10 cellular contexts compared by ENCODE assay signal in the genomic region with DNA sequence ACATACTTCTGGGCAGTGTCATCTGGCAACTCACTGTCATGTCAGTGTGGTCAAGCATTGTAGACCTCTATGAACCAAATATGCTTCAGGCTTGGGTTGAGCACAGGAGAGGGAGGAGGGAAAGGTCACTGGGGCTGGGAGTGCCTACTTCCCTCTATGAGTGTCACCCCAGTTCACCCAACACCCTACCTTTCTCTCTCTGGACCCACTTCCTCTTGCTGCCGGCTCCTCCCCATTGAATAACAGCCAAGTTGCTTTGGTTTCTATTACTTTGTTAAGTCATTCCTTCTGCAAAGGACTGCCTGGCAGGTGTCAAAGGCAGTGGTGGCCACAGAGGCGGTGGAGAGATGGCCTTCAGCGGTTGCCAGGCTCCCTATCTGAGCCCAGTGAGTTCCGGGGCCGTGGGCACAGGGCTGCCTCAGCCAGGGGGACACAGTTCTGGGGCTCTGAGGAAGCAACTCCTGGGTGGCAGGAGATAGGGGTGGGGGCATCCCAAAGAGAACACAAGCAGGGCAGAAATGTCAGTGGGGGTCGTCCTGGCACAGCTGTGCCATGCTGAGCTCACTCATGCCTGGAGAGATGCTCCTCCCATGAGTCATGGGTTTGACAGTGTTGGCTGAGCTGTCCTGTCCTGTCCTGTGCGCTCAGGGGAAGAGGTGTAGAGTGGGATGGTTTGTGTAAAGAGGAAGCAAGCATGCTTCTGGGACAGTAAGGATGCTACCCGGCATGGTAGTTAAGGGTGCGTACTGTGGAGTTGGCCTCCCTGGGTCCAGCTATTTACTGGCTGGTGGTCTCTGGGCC. TPM values are rescaled to one million over a fixed set of nuclear protein-coding genes. Genes with fewer than 3 reads are reported as not detected.
DNase-seq lines count a peak whose midpoint lies in the region; ATAC-seq, FAIRE-seq and TF ChIP-seq lines count a peak whose summit lies in the region.
"Not testable (repeated sequence)": the region's sequence is repeated elsewhere in the genome, so short reads cannot be mapped to it uniquely, and the experiment has no call there.
"Had no signal": no experiment of that assay in that cellular context is flagged by ENCODE, and none has a peak within 500 bp of the region (broad histone marks: within the 10 kb centered on the region; RNA-seq: fewer than 3 reads in every experiment).

A gene (plus strand): TSS at position 282 of the 801 bp plus-strand sequence. CDS start 66 bp downstream, at position 348.

- H3K9me3 ChIP-seq in GM12878 (replicated peaks; ENCODE audit: control insufficient read depth, insufficient read depth, low read length); left lung; thymus (ENCODE audit: control insufficient read depth): not testable (repeated sequence)

- peak; percentile 52 for FAIRE-seq in HTR-8/SVneo (lab: Jason Lieb, UNC)
- FAIRE-seq in GM12878 (lab: Jason Lieb, UNC): not testable (repeated sequence)

- H3K36me3 ChIP-seq in GM12878 (ENCODE audit: control insufficient read depth in 2 of 2, insufficient read depth in 2 of 2, low read length in 1 of 2); left lung; thymus (ENCODE audit: control insufficient read depth, insufficient read depth): not testable (repeated sequence)

- not testable (repeated sequence) for H2AFZ ChIP-seq in GM12878 (ENCODE audit: control insufficient read depth, low read depth, low read length)

- TF ChIP-seq EP300 in GM12878 (IDR thresholded peaks at IDR 0.05; ENCODE audit: borderline replicate concordance in 1 of 2, control insufficient read depth in 1 of 2, low read depth in 2 of 2, low read length in 2 of 2): not testable (repeated sequence)

- SMC1A ChIA-PET in GM12878 (lab: Charles Lee; ENCODE audit: uncharacterized antibody, unreplicated experiment): not testable (repeated sequence)

- in situ Hi-C loops in GM12878 (cut with MboI): not testable (repeated sequence)

- H3K27me3 ChIP-seq in GM12878 (replicated peaks in 1 of 2; ENCODE audit: control insufficient read depth in 2 of 2, insufficient read depth in 2 of 2, low read length in 1 of 2); left lung; thymus (ENCODE audit: control insufficient read depth, insufficient read depth): not testable (repeated sequence)

- not testable (repeated sequence) for H3K4me2 ChIP-seq in GM12878 (ENCODE audit: control insufficient read depth, insufficient read depth)

- DNase-seq in GM10266 (ENCODE audit: extremely low spot score) (peak; percentile 31), HTR-8/SVneo (ENCODE audit: insufficient read length, low spot score) (peak; percentile 9), T-cell (peak in 14 of 34 experiments; percentile 2 to 46 (median 16)), GM12878 (ENCODE audit: low read depth, low spot score) (peak; percentile 3), left lung (peak in 1 of 2 donors; percentile 64)

- CTCF ChIA-PET in T-cell (lab: Charles Lee); GM12878 (lab: Yijun Ruan, JAX): not testable (repeated sequence)

- TF ChIP-seq CTCF in GM10266 (IDR thresholded peaks at IDR 0.05; ENCODE audit: control insufficient read depth, insufficient read depth, low read depth, missing control alignments); GM12878 (IDR thresholded peaks at IDR 0.05 in 2 of 3, conservative IDR thresholded peaks at IDR 0.05 in 1 of 3; ENCODE audit: control insufficient read depth in 2 of 3, extremely low read depth in 1 of 3, insufficient read depth in 1 of 3, low read depth in 3 of 3, low read length in 3 of 3); left lung (IDR thresholded peaks at IDR 0.05): not testable (repeated sequence)

- RAD21 ChIA-PET in GM12878 (lab: Charles Lee; ENCODE audit: unreplicated experiment): not testable (repeated sequence)

- not testable (repeated sequence) for TF ChIP-seq RAD21 in GM12878 (IDR thresholded peaks at IDR 0.05; ENCODE audit: insufficient read depth, low read depth, low read length)

- not testable (repeated sequence) for H3K9ac ChIP-seq in GM12878 (ENCODE audit: control insufficient read depth, insufficient read depth, low read length)

- H3K27me3 Mint-ChIP-seq in T-cell: not testable (repeated sequence)

- H3K79me2 ChIP-seq in GM12878 (ENCODE audit: control insufficient read depth, insufficient read depth, low read length): not testable (repeated sequence)

- not testable (repeated sequence) for H3K9me3 Mint-ChIP-seq in T-cell

- not testable (repeated sequence) for H3K27ac ChIP-seq in GM12878 (ENCODE audit: control insufficient read depth, insufficient read depth)
- H3K27ac ChIP-seq in left lung (peak within 1 kb of the TSS in 1 of 2 donors; percentile 45), thymus (ENCODE audit: low read depth) (peak within 1 kb of the TSS; percentile 18)

- H3K27ac Mint-ChIP-seq in T-cell: peak within 1 kb of the TSS; percentile 57 to 79

- not testable (repeated sequence) for H3K36me3 Mint-ChIP-seq in T-cell

- intact Hi-C loops in GM12878 (cut with micrococcal nuclease; ENCODE audit: unreplicated experiment); left lung (cut with DNase I): not testable (repeated sequence)

- POLR2A ChIA-PET in T-cell (lab: Charles Lee); GM12878 (lab: Charles Lee): not testable (repeated sequence)

- WGBS in GM12878 (ENCODE audit: insufficient coverage, insufficient replicate concordance, low lambda C conversion rate, missing lambda C conversion rate): 3% methylated on average over 4 of the region's 9 CpGs
- WGBS in thymus: 11% methylated on average over 6 of the region's 9 CpGs

- not testable (repeated sequence) for H3K4me3 ChIP-seq in GM12878; left lung; thymus (ENCODE audit: low read length)

- TF ChIP-seq POLR2A in GM12878 (IDR thresholded peaks at IDR 0.05; ENCODE audit: low read depth, low read length): not testable (repeated sequence)

- ATAC-seq in GM19463 (IDR thresholded peaks at IDR 0.05; ENCODE audit: unreplicated experiment): peak; percentile 79
- ATAC-seq in HG02938 (IDR thresholded peaks at IDR 0.05; ENCODE audit: unreplicated experiment): peak; percentile 82
- ATAC-seq in T-cell (replicated peaks in 1 of 4): peak in 3 of 4 experiments; percentile 36 to 88 (median 56)
- ATAC-seq in GM12878: peak; percentile 91
- peak; percentile 64 for ATAC-seq in left lung

- H3K4me3 Mint-ChIP-seq in T-cell: peak within 1 kb of the TSS in 2 of 3 donors; percentile 41 to 43

- H4K20me1 ChIP-seq in GM12878 (ENCODE audit: control insufficient read depth, insufficient read depth): not testable (repeated sequence)

- not testable (repeated sequence) for BruUV-seq in GM12878 (replicated peaks; lab: Mats Ljungman, UMichigan)

- not testable (repeated sequence) for H3K4me1 ChIP-seq in GM12878 (ENCODE audit: control insufficient read depth, insufficient read depth, low read length); left lung; thymus (ENCODE audit: control insufficient read depth, insufficient read depth, low read length)

- H3K4me1 Mint-ChIP-seq in T-cell: peaks cover 0 to 10% (median 8%) of the 10 kb centered on the region in 3 donors

TF ChIP-seq in GM12878, 131 proteins besides CTCF, POLR2A, EP300 and RAD21:
- TF ChIP-seq, protein P1, sequence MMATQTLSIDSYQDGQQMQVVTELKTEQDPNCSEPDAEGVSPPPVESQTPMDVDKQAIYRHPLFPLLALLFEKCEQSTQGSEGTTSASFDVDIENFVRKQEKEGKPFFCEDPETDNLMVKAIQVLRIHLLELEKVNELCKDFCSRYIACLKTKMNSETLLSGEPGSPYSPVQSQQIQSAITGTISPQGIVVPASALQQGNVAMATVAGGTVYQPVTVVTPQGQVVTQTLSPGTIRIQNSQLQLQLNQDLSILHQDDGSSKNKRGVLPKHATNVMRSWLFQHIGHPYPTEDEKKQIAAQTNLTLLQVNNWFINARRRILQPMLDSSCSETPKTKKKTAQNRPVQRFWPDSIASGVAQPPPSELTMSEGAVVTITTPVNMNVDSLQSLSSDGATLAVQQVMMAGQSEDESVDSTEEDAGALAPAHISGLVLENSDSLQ (IDR thresholded peaks at IDR 0.05): 0 out of 2 replicates have a peak, but pooled peaks have one; percentile 12
- peak; percentile 24 to 26; a peak in 2 of 4 replicates for TF ChIP-seq IKZF2 (IDR thresholded peaks at IDR 0.05)
- TF ChIP-seq ATF7 (IDR thresholded peaks at IDR 0.05; ENCODE audit: low read depth): 0 out of 2 replicates have a peak, but pooled peaks have one; percentile 24
TF ChIP-seq in GM12878: peak in this region for 3; not testable (repeated sequence) for 128.

RNA-seq across cellular contexts. Expression of the gene that starts here (rescaled TPM):
- total RNA-seq in T-cell (under 1 TPM in 3 of 5 donors, not detected in 2; 0.19 to 0.59 (median 0.54) TPM), GM12878 (2014; rRNA removed) (1.0 and 1.1 TPM in 2 replicates), GM12878 (2014; rRNA removed; fragmentation: Illumina TruSeq; extraction: Trizol) (0.18 and 0.74 TPM in 2 replicates), GM12878 (2021) (1.1 and 1.3 TPM in 2 replicates), left lung (under 1 TPM in 1 of 2 donors, not detected in 1; 0.45 TPM)
- total RNA-seq in GM12878 (2013; cell fraction: nucleolus; rRNA removed): 0.27 TPM in 1 of 2 replicates, not detected in the other
- polyA plus RNA-seq in GM12878 (2011; ENCODE audit: low read depth): 0.93 TPM
- polyA plus RNA-seq in GM12878 (2011; rRNA removed) (0.72 and 1.4 TPM in 2 replicates), GM12878 (2014; fragmentation: Illumina TruSeq; extraction: Trizol) (1.8 and 2.0 TPM in 2 replicates), GM12878 (2014; fragmentation: Nextera tagmentation; extraction: Ambion mirVana) (under 1 TPM in 1 of 2 experiments, not detected in 1; 0.18 TPM), GM12878 (2014; rRNA removed) (0.82 and 1.2 TPM in 2 replicates), GM12878 (2016; fragmentation: Nextera tagmentation; extraction: Ambion mirVana) (1 to 10 TPM; 1.1 to 1.9 TPM), thymus (0.37 TPM)
- polyA plus RNA-seq in GM12878 (2011; cell fraction: cytosol; rRNA removed): 2.7 and 2.8 TPM in 2 replicates
- polyA plus RNA-seq in GM12878 (2011; cell fraction: nucleus; rRNA removed): 6.4 and 7.0 TPM in 2 replicates
- polyA plus RNA-seq in GM12878 (2012): 3.1 and 3.3 TPM in 2 replicates
- 1.8 and 1.9 TPM in 2 replicates for polyA minus RNA-seq in GM12878 (2011; rRNA and poly(A)+ RNA removed)
- 0.83 and 1.2 TPM in 2 replicates for polyA minus RNA-seq in GM12878 (2011; cell fraction: cytosol; rRNA and poly(A)+ RNA removed)
- polyA minus RNA-seq in GM12878 (2011; cell fraction: nucleus; rRNA and poly(A)+ RNA removed): 2.2 and 2.5 TPM in 2 replicates
- total RNA-seq: fibroblast of lung, H7 had no signal

Comparison
In these comparisons a context has a peak if more than half of its experiments do, and no peak if none do; other contexts are left out.
1. Peak in ATAC-seq in T-cell; RNA of the gene not detected or under 1 TPM.
2. Peak in ATAC-seq in left lung; RNA of the gene not detected or under 1 TPM.